In genomic region chr1:26949266-26949925, GRCh38 we compare ENCODE assay signal across 2 cellular contexts.
TF ChIP-seq lines count a peak whose summit lies in the region.

No MANE protein-coding gene starts in this region.

TF ChIP-seq in A549, 52 proteins besides CTCF, POLR2A, EP300 and RAD21:
- TF ChIP-seq RCOR1 (IDR thresholded peaks at IDR 0.05; ENCODE audit: low read depth, low read length), result no peak
- no peak for TF ChIP-seq USF2 (IDR thresholded peaks at IDR 0.05)
TF ChIP-seq in A549: peak in this region for 0.

TF ChIP-seq in K562, 482 proteins besides CTCF, POLR2A, EP300 and RAD21:
- TF ChIP-seq MAFF (IDR thresholded peaks at IDR 0.05; ENCODE audit: low read length), result no peak
- TF ChIP-seq TCF15 (CRISPR knock-in tag; IDR thresholded peaks at IDR 0.05), result no peak
- no peak for TF ChIP-seq ZNF511 (CRISPR knock-in tag; IDR thresholded peaks at IDR 0.05)
- TF ChIP-seq ZBTB5 (IDR thresholded peaks at IDR 0.05), result no peak
- TF ChIP-seq E2F5 (CRISPR knock-in tag; IDR thresholded peaks at IDR 0.05), result 0 out of 2 replicates have a peak, but pooled peaks have one; percentile 73
- no peak for TF ChIP-seq ZNF324 (CRISPR knock-in tag; IDR thresholded peaks at IDR 0.05)
- no peak for TF ChIP-seq FIP1L1 (IDR thresholded peaks at IDR 0.05; ENCODE audit: low read depth, low read length, poor library complexity, severe bottlenecking)
- no peak for TF ChIP-seq ARHGAP35 (IDR thresholded peaks at IDR 0.05; ENCODE audit: partially characterized antibody)
- TF ChIP-seq PML (IDR thresholded peaks at IDR 0.05; ENCODE audit: low read length), result 0 out of 2 replicates have a peak, but pooled peaks have one; percentile 21
TF ChIP-seq in K562: peak in this region for 2.
